In the genomic region with DNA sequence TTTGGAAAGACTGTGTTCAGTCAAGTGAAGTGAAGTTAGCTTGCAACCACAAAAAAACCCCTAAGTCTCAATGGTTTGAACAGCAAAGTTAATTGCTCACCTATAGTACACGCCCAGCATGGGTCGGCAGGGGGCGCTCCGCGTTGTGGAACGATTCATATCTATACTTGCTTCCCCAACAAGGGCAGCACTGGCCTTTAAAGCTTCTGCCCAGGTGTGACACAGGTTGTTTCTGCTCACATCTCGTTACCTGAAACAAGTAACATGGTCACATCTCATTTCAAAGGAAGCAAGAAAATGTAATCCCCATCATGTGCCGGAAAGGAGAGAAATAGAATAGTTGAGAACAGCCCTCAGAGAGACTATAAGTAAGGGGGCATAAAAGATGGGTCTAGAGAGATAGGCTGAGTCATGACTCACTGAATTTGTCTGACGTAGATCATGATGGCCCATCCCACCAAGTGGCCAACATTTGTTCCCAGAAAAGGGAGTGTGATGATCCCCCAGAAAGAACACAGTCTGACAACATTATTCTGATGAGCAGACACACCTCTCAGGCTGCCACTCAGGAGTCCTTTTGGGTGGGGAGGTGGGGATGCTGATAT, we compare ENCODE assay signal across 8 cellular contexts. TPM values are rescaled to one million over a fixed set of nuclear protein-coding genes. Genes with fewer than 3 reads are reported as not detected.
A peak's percentile ranks its signal among the peaks of the same experiment; 100 is the strongest.
DNase-seq lines count a peak whose midpoint lies in the region; ATAC-seq and TF ChIP-seq lines count a peak whose summit lies in the region.

No MANE protein-coding gene starts in this region.

- H3K9me3 ChIP-seq in transverse colon: no peaks in the 10 kb centered on the region

- ATAC-seq in foreskin keratinocyte (peak; percentile 70), GM18858 (IDR thresholded peaks at IDR 0.05; ENCODE audit: unreplicated experiment) (no peak)

- no peak overlapping the region for H3K4me3 Mint-ChIP-seq in activated T-helper 2 cell treated with anti-CD3 and anti-CD28 coated beads, Interferon-gamma antibody, Interleukin-2, Interleukin-4, amounts not matched to agents 10 μg/mL and 5 μg/mL and 100 μg/mL, durations not matched to agents 14 hours and 24 hours and 36 hours (ENCODE audit: low read depth)
- H3K4me3 Mint-ChIP-seq in osteocyte (ENCODE audit: unreplicated experiment): no peak overlapping the region

- H3K4me1 ChIP-seq in foreskin keratinocyte (no peaks in the 10 kb centered on the region), transverse colon (peaks cover 0 to 33% (median 17%) of the 10 kb centered on the region in 4 donors)

- H3K36me3 Mint-ChIP-seq in activated T-helper 2 cell treated with anti-CD3 and anti-CD28 coated beads, Interferon-gamma antibody, Interleukin-2, Interleukin-4, amounts not matched to agents 10 μg/mL and 5 μg/mL and 100 μg/mL, durations not matched to agents 14 hours and 24 hours and 36 hours (ENCODE audit: low read depth): no peaks in the 10 kb centered on the region
- no peaks in the 10 kb centered on the region for H3K36me3 Mint-ChIP-seq in osteocyte (ENCODE audit: unreplicated experiment)

- no peaks in the 10 kb centered on the region for H3K36me3 ChIP-seq in transverse colon

- no peaks in the 10 kb centered on the region for H3K9me3 Mint-ChIP-seq in activated T-helper 2 cell treated with anti-CD3 and anti-CD28 coated beads, Interferon-gamma antibody, Interleukin-2, Interleukin-4, amounts not matched to agents 10 μg/mL and 5 μg/mL and 100 μg/mL, durations not matched to agents 14 hours and 24 hours and 36 hours
- no peaks in the 10 kb centered on the region for H3K9me3 Mint-ChIP-seq in osteocyte (ENCODE audit: unreplicated experiment)

- no peak overlapping the region for H3K27ac Mint-ChIP-seq in activated T-helper 2 cell treated with anti-CD3 and anti-CD28 coated beads, Interferon-gamma antibody, Interleukin-2, Interleukin-4, amounts not matched to agents 10 μg/mL and 5 μg/mL and 100 μg/mL, durations not matched to agents 14 hours and 24 hours and 36 hours
- no peak overlapping the region for H3K27ac Mint-ChIP-seq in osteocyte (ENCODE audit: unreplicated experiment)

- H3K27ac ChIP-seq in foreskin keratinocyte: no peak overlapping the region
- H3K27ac ChIP-seq in transverse colon: no peak overlapping the region

- TF ChIP-seq CTCF in LNCAP (IDR thresholded peaks at IDR 0.05) (peak; percentile 96), foreskin keratinocyte (conservative IDR thresholded peaks at IDR 0.05) (peak; percentile 90), osteocyte (IDR thresholded peaks at IDR 0.05) (peak; percentile 90), transverse colon (IDR thresholded peaks at IDR 0.05) (peak; percentile 76 to 88 (median 81))

- peaks cover 5% of the 10 kb centered on the region for H3K4me1 Mint-ChIP-seq in activated T-helper 2 cell treated with anti-CD3 and anti-CD28 coated beads, Interferon-gamma antibody, Interleukin-2, Interleukin-4, amounts not matched to agents 10 μg/mL and 5 μg/mL and 100 μg/mL, durations not matched to agents 14 hours and 24 hours and 36 hours (ENCODE audit: low read depth)
- H3K4me1 Mint-ChIP-seq in osteocyte (ENCODE audit: unreplicated experiment): peaks cover 3% of the 10 kb centered on the region

- H3K27me3 Mint-ChIP-seq in activated T-helper 2 cell treated with anti-CD3 and anti-CD28 coated beads, Interferon-gamma antibody, Interleukin-2, Interleukin-4, amounts not matched to agents 10 μg/mL and 5 μg/mL and 100 μg/mL, durations not matched to agents 14 hours and 24 hours and 36 hours (ENCODE audit: low read depth): peaks cover 11% of the 10 kb centered on the region
- H3K27me3 Mint-ChIP-seq in osteocyte (ENCODE audit: unreplicated experiment): peaks cover 30% of the 10 kb centered on the region

- TF ChIP-seq POLR2A in transverse colon (IDR thresholded peaks at IDR 0.05): no peak

- no peak for TF ChIP-seq EP300 in transverse colon (IDR thresholded peaks at IDR 0.05; ENCODE audit: low read depth)

- in situ Hi-C loops in transverse colon (cut with MboI; ENCODE audit: low pct_ligation_motif_present in 1 of 4, low pct_unique_long_range_greater_than_20kb in 1 of 4, low sequenced_read_pairs in 3 of 4): loop anchor here (5.0 to 25.0 kb wide), 5 partner anchors 78 to 230 kb away; partner anchors contain the start of gene OSER1 (in 1 of the 4)

- DNase-seq in GM03348 (ENCODE audit: low spot score) (peak; percentile 81), SHP77 (lab: John Stamatoyannopoulos, UW) (peak; percentile 60 to 64), foreskin keratinocyte (peak in 1 of 2 donors; percentile 51), osteocyte (ENCODE audit: extremely low spot score, unreplicated experiment) (peak; percentile 91), transverse colon (peak; percentile 91)
- peak; percentile 67 for DNase-seq in activated T-helper 2 cell treated with anti-CD3 and anti-CD28 coated beads, Interferon-gamma antibody, Interleukin-2, Interleukin-4, amounts not matched to agents 10 μg/mL and 5 μg/mL and 100 μg/mL, durations not matched to agents 14 hours and 24 hours and 36 hours (ENCODE audit: low spot score)

- 13 to 17% methylated on average over 9 of the region's 9 CpGs for WGBS in transverse colon (ENCODE audit: low coverage in 1 of 2), 2 donors

- H3K27me3 ChIP-seq in foreskin keratinocyte (peaks cover 9% of the 10 kb centered on the region), transverse colon (peaks cover 14% of the 10 kb centered on the region)

- H3K4me3 ChIP-seq in transverse colon: no peak overlapping the region

- intact Hi-C loops in activated T-helper 2 cell treated with anti-CD3 and anti-CD28 coated beads, Interferon-gamma antibody, Interleukin-2, Interleukin-4, amounts not matched to agents 10 μg/mL and 5 μg/mL and 100 μg/mL, durations not matched to agents 14 hours and 24 hours and 36 hours (cut with micrococcal nuclease): loop anchor here (1.0 to 10.0 kb wide), 3 partner anchors 90 to 350 kb away; partner anchors contain the start of gene TTPAL
- intact Hi-C loops in transverse colon (cut with DNase I; ENCODE audit: low total_unique reads): loop anchor here (10.0 kb wide), 1 partner anchor 350 kb away; no protein-coding TSS in a partner anchor

RNA-seq across cellular contexts. Expression of gene HNF4A, which starts 29.0 kb away (rescaled TPM):
- not detected in 2 replicates for total RNA-seq in activated T-helper 2 cell treated with anti-CD3 and anti-CD28 coated beads, Interferon-gamma antibody, Interleukin-2, Interleukin-4, amounts not matched to agents 10 μg/mL and 5 μg/mL and 100 μg/mL, durations not matched to agents 14 hours and 24 hours and 36 hours
- total RNA-seq in foreskin keratinocyte: not detected in 2 replicates
- not detected in 2 replicates for polyA plus RNA-seq in foreskin keratinocyte
- not detected in 2 replicates for total RNA-seq in osteocyte
- total RNA-seq in transverse colon: 100 to 1,000 TPM; 173 to 471 (median 252) TPM

RNA-seq across cellular contexts. Expression of gene R3HDML, which starts 47.7 kb away (rescaled TPM):
- not detected in 2 replicates for total RNA-seq in activated T-helper 2 cell treated with anti-CD3 and anti-CD28 coated beads, Interferon-gamma antibody, Interleukin-2, Interleukin-4, amounts not matched to agents 10 μg/mL and 5 μg/mL and 100 μg/mL, durations not matched to agents 14 hours and 24 hours and 36 hours
- total RNA-seq in foreskin keratinocyte (not detected in 2 replicates), osteocyte (not detected in 2 replicates), transverse colon (not detected)
- polyA plus RNA-seq in foreskin keratinocyte: not detected in 2 replicates

Comparison
In these comparisons a context has a peak if more than half of its experiments do, and no peak if none do; other contexts are left out.
1. RNA of gene HNF4A, which starts 29.0 kb away (total RNA-seq): 173 to 471 TPM in transverse colon; not detected in activated T-helper 2 cell treated with anti-CD3 and anti-CD28 coated beads, Interferon-gamma antibody, Interleukin-2, Interleukin-4, amounts not matched to agents 10 μg/mL and 5 μg/mL and 100 μg/mL, durations not matched to agents 14 hours and 24 hours and 36 hours, not detected in foreskin keratinocyte and not detected in osteocyte; every median in the first group is over 100 times any median in the second.
2. Peak in every context shown above with its lines, with median percentiles within 50 percentile points of each other: CTCF ChIP-seq.